9 cellular contexts compared by ENCODE assay signal in the genomic region with DNA sequence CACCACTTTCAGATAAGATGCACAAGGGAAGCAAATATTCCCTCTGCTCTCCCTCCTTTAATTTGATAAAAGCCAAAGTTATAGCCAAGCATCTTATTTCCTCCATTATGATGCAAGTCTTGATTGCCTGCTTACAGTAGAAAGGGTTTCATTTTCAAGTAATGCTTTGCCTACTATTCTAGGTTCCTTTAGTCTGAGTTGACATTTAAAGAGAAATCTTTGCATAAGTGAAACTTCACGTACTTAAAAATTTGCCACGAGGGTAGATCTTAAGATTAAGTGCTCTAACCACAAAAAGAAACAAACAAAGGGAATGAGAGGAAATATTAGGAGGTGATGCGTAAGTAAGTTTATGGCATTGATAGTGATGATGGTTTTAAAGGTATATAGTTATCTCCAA.
DNase-seq lines count a peak whose midpoint lies in the region; ATAC-seq and TF ChIP-seq lines count a peak whose summit lies in the region.
"Had no signal": no experiment of that assay in that cellular context is flagged by ENCODE, and none has a peak within 500 bp of the region (broad histone marks: within the 10 kb centered on the region; RNA-seq: fewer than 3 reads in every experiment).

No MANE protein-coding gene starts in this region.

- H3K9me3 ChIP-seq in adipocyte (ENCODE audit: control insufficient read depth, low read length) (no peaks in the 10 kb centered on the region), adrenal gland (replicated peaks in 1 of 3) (no peaks in the 10 kb centered on the region)

- H3K36me3 ChIP-seq in adipocyte (ENCODE audit: control insufficient read depth, insufficient read depth, low read length, severe bottlenecking) = no peaks in the 10 kb centered on the region
- H3K36me3 ChIP-seq in adrenal gland (replicated peaks in 1 of 2) = no peaks in the 10 kb centered on the region

- H3K27ac ChIP-seq in adrenal gland = no peak overlapping the region

- H3K9ac ChIP-seq in adipocyte (ENCODE audit: low read length) = no peak overlapping the region

- intact Hi-C loops in adrenal gland (cut with DNase I) = no loop called here

- no peak for TF ChIP-seq POLR2A in adrenal gland (IDR thresholded peaks at IDR 0.05)

- H3K27me3 ChIP-seq in adipocyte (replicated peaks; ENCODE audit: control insufficient read depth, insufficient read depth, low read length) (no peaks in the 10 kb centered on the region), adrenal gland (no peaks in the 10 kb centered on the region)

- no peaks in the 10 kb centered on the region for H3K4me1 ChIP-seq in adipocyte (ENCODE audit: control insufficient read depth, insufficient read depth, low read length)
- no peaks in the 10 kb centered on the region for H3K4me1 ChIP-seq in adrenal gland (replicated peaks in 1 of 2)

- DNase-seq in adipocyte (ENCODE audit: low read depth) = peak; percentile 10
- DNase-seq in RKO (ENCODE audit: low spot score) = no peak
- no peak for DNase-seq in adrenal gland
- no peak for DNase-seq in GM10248 (ENCODE audit: extremely low spot score)
- DNase-seq in cortex of kidney (lab: John Stamatoyannopoulos, UW) = no peak
- DNase-seq: EL had no signal

- peak; percentile 97 for ATAC-seq in GM18870 (IDR thresholded peaks at IDR 0.05; ENCODE audit: unreplicated experiment)
- ATAC-seq in GM21619 (IDR thresholded peaks at IDR 0.05; ENCODE audit: unreplicated experiment) = peak; percentile 92
- peak; percentile 97 for ATAC-seq in HG03196 (IDR thresholded peaks at IDR 0.05; ENCODE audit: unreplicated experiment)

- CTCF ChIA-PET in GM10248 (lab: Yijun Ruan, JAX) = interaction anchor here (1.2 kb wide), 1 partner anchor 8 kb away, joined by 6 read pairs; no protein-coding TSS in a partner anchor

- POLR2A ChIA-PET in GM10248 (lab: Yijun Ruan, JAX) = no interaction called here

- H3K4me3 ChIP-seq in adipocyte (ENCODE audit: low read length) (no peak overlapping the region), adrenal gland (no peak overlapping the region)

- 70 to 87% (median 79%) methylated on average over 3 of the region's 3 CpGs for WGBS in adrenal gland, 4 donors

- TF ChIP-seq CTCF in adrenal gland (IDR thresholded peaks at IDR 0.05) (no peak), GM10248 (IDR thresholded peaks at IDR 0.05; ENCODE audit: control extremely low read depth, extremely low read depth, low read depth, missing control alignments) (no peak)
